Comparison of ENCODE assay signal across 1 cellular context in genomic region chr22:39039306-39040126, GRCh38.
TF ChIP-seq lines count a peak whose summit lies in the region.

No MANE protein-coding gene starts in this region.

TF ChIP-seq in H1, 55 proteins besides CTCF, POLR2A, EP300 and RAD21:
- no peak for TF ChIP-seq FOSL1 (IDR thresholded peaks at IDR 0.05; ENCODE audit: insufficient read depth, low read depth, low read length)
- TF ChIP-seq POLR2AphosphoS5 (IDR thresholded peaks at IDR 0.05; ENCODE audit: low read depth, low read length), result no peak
- no peak for TF ChIP-seq KDM5A (IDR thresholded peaks at IDR 0.05; ENCODE audit: low read length)
- no peak for TF ChIP-seq SIX5 (IDR thresholded peaks at IDR 0.05; ENCODE audit: low read depth, low read length)
- no peak for TF ChIP-seq CHD1 (IDR thresholded peaks at IDR 0.05; ENCODE audit: low read depth, low read length)
- no peak for TF ChIP-seq BRCA1 (IDR thresholded peaks at IDR 0.05; ENCODE audit: low read depth, low read length)
- no peak for TF ChIP-seq BCL11A (IDR thresholded peaks at IDR 0.05; ENCODE audit: low read depth in 2 of 2, low read length in 2 of 2)
- no peak for TF ChIP-seq SUZ12 (IDR thresholded peaks at IDR 0.05; ENCODE audit: low read length)
- no peak for TF ChIP-seq YY1 (IDR thresholded peaks at IDR 0.05; ENCODE audit: low read depth, low read length)
- no peak for TF ChIP-seq ATF3 (IDR thresholded peaks at IDR 0.05; ENCODE audit: insufficient read depth, low read depth, low read length)
- no peak for TF ChIP-seq ASH2L (IDR thresholded peaks at IDR 0.05; ENCODE audit: low read length)
- TF ChIP-seq TAF1 (IDR thresholded peaks at IDR 0.05; ENCODE audit: low read depth, low read length), result no peak
- TF ChIP-seq SAP30 (IDR thresholded peaks at IDR 0.05; ENCODE audit: insufficient read depth, insufficient replicate concordance, low read length), result no peak
